ENCODE assay signal across 8 cellular contexts in genomic region chr10:120850911-120851865, GRCh38.
DNase-seq lines count a peak whose midpoint lies in the region; ATAC-seq and TF ChIP-seq lines count a peak whose summit lies in the region.

Gene WDR11 (plus strand): TSS chr10:120851362. CDS start chr10:120851421, 59 bp downstream.

- peak; percentile 98 for ATAC-seq in GM19023 (IDR thresholded peaks at IDR 0.05; ENCODE audit: unreplicated experiment)
- ATAC-seq in HG03196 (IDR thresholded peaks at IDR 0.05; ENCODE audit: unreplicated experiment) = peak; percentile 97
- peak; percentile 91 to 92 for ATAC-seq in activated CD4-positive, CD25-positive, alpha-beta regulatory T cell treated with anti-CD3 and anti-CD28 coated beads, Interleukin-2, amount 50 U/mL, for 24 hours

- no peak for TF ChIP-seq CTCF in AG09319 (IDR thresholded peaks at IDR 0.05; ENCODE audit: low read depth, low read length)

- DNase-seq in AG09319 (ENCODE audit: extremely low read depth, low read depth) (peak; percentile 74), NCI-H345 treated with DMSO at 0.1 percent for 48 hours (lab: John Stamatoyannopoulos, UW; ENCODE audit: unreplicated experiment) (peak; percentile 39), cerebellar cortex (ENCODE audit: low spot score) (peak; percentile 95), islet precursor cell (peak; percentile 97)
- peak; percentile 72 for DNase-seq in stimulated activated CD4-positive, alpha-beta T cell treated with anti-CD3 and anti-CD28 coated beads, Interleukin-12 subunit alpha, Interleukin-12 subunit beta, amount 100 ng/mL, for 4 hours

Comparison
In these comparisons a context has a peak if more than half of its experiments do, and no peak if none do; other contexts are left out.
1. Peak in every context shown above with its lines: DNase-seq and ATAC-seq.
2. DNase-seq: peak in every context shown above with its lines; median percentile 97 in islet precursor cell; 95 in cerebellar cortex; 74 in AG09319; 72 in stimulated activated CD4-positive, alpha-beta T cell treated with anti-CD3 and anti-CD28 coated beads, Interleukin-12 subunit alpha, Interleukin-12 subunit beta, amount 100 ng/mL, for 4 hours; 39 in NCI-H345 treated with DMSO at 0.1 percent for 48 hours.